In the genomic region with DNA sequence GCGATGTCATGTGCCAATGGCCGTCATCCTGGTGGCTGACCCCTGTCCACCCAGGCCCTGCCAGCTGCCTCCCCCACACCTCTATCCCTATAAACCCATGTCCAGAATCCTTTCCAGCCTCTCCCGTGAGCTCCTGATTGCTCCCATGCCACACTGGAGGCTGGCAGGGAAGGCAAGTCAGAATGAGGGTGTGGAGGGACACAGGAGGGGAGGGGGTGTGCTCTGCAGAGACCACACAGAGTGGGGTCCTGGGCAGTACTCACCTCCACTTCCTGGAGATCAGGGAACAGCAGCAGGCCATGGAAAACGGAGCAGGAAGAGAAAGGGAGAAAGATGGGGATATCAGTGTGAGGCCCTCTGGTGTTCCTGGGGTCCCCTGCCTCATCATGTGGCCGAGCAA, we compare ENCODE assay signal across 13 cellular contexts.
"Had no signal": no experiment of that assay in that cellular context is flagged by ENCODE, and none has a peak within 500 bp of the region (broad histone marks: within the 10 kb centered on the region; RNA-seq: fewer than 3 reads in every experiment).

No MANE protein-coding gene starts in this region.

- H3K36me3 ChIP-seq: cardiac muscle cell, WERI-Rb-1 had no signal

- H3K27me3 ChIP-seq: cardiac muscle cell had no signal

- ATAC-seq: activated CD4-positive, alpha-beta T cell treated with anti-CD3 and anti-CD28 coated beads for 36 hours; left cardiac atrium had no signal

- H3K4me3 ChIP-seq: cardiac muscle cell, tibial artery had no signal

- H3K27me3 Mint-ChIP-seq: activated CD4-positive, alpha-beta T cell treated with anti-CD3 and anti-CD28 coated beads for 36 hours had no signal

- DNase-seq: activated CD4-positive, alpha-beta T cell treated with anti-CD3 and anti-CD28 coated beads for 36 hours; activated effector memory CD4-positive, alpha-beta T cell treated with Interleukin-2 at 50 U/mL for 16 hours; foreskin melanocyte; head of caudate nucleus; left cardiac atrium; retina; stimulated activated CD4-positive, alpha-beta T cell treated with anti-CD3 and anti-CD28 coated beads, Interleukin-4, amount 100 ng/mL, for 4 hours; tibial artery; WERI-Rb-1 had no signal

- H3K27ac ChIP-seq: cardiac muscle cell, parathyroid adenoma, tibial artery, WERI-Rb-1 had no signal

- FAIRE-seq: colon, endothelial cell of umbilical vein had no signal

- H3K4me3 Mint-ChIP-seq: activated CD4-positive, alpha-beta T cell treated with anti-CD3 and anti-CD28 coated beads for 36 hours had no signal

- H3K4me1 ChIP-seq: parathyroid adenoma, tibial artery had no signal
